ENCODE assay signal across 14 cellular contexts in the genomic region with DNA sequence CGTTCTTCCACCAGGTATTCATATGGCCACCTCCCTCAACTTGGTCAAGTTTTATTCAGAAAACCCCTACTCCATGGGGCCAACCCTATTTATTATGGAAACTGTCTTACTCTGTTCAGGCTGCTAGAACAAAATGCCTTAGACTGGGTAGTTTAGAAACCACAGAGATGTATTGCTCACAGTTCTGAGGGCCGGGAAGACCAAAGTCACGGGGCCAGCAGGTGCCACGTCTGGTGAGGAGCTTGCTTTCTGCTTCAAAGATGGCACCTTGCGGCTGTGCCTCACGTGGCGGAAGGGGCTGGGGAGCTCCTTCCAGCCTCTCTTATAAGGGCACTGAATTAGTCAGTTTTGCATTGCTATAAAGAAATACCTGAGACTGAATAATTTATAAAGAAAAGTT.
"Had no signal": no experiment of that assay in that cellular context is flagged by ENCODE, and none has a peak within 500 bp of the region (broad histone marks: within the 10 kb centered on the region; RNA-seq: fewer than 3 reads in every experiment).

No MANE protein-coding gene starts in this region.

- H3K4me1 ChIP-seq: foreskin keratinocyte, psoas muscle, right lobe of liver, suprapubic skin had no signal

- H3K9me3 ChIP-seq: psoas muscle, right lobe of liver, suprapubic skin had no signal

- H3K27ac ChIP-seq: brain microvascular endothelial cell, foreskin keratinocyte, psoas muscle, right lobe of liver, suprapubic skin had no signal

- H3K36me3 Mint-ChIP-seq: activated naive CD8-positive, alpha-beta T cell had no signal

- H3K4me3 Mint-ChIP-seq: activated naive CD8-positive, alpha-beta T cell; dendritic cell treated with granulocyte-macrophage colony-stimulating factor and Interleukin-4, amounts not matched to agents 40 ng/mL and 50 ng/mL, for 4 days had no signal

- DNase-seq: activated CD4-positive, CD25-positive, alpha-beta regulatory T cell treated with anti-CD3 and anti-CD28 coated beads, Interleukin-2, amount 50 U/mL, for 72 hours; brain microvascular endothelial cell; effector memory CD4-positive, alpha-beta T cell; foreskin keratinocyte; psoas muscle; right lobe of liver; SHP77 treated with DMSO at 0.1 percent for 48 hours; stimulated activated naive CD4-positive, alpha-beta T cell; T-helper 1 cell; T1000 had no signal

- ATAC-seq: foreskin keratinocyte, right lobe of liver, SK-N-SH treated with all-trans-retinoic acid at 6 μM for 48 hours had no signal

- H3K4me3 ChIP-seq: psoas muscle, right lobe of liver, suprapubic skin had no signal

- H3K27ac Mint-ChIP-seq: activated naive CD8-positive, alpha-beta T cell; dendritic cell treated with granulocyte-macrophage colony-stimulating factor and Interleukin-4, amounts not matched to agents 40 ng/mL and 50 ng/mL, for 4 days had no signal

- H3K27me3 ChIP-seq: brain microvascular endothelial cell, foreskin keratinocyte, right lobe of liver, suprapubic skin had no signal

- H3K36me3 ChIP-seq: brain microvascular endothelial cell, right lobe of liver, suprapubic skin had no signal
